Comparison of ENCODE assay signal across 8 cellular contexts in genomic region chr6:43634702-43635303, GRCh38. TPM values are rescaled to one million over a fixed set of nuclear protein-coding genes. Genes with fewer than 3 reads are reported as not detected.
DNase-seq lines count a peak whose midpoint lies in the region; ATAC-seq and TF ChIP-seq lines count a peak whose summit lies in the region.

No MANE protein-coding gene starts in this region.

- H3K27ac ChIP-seq in sigmoid colon: peak overlapping the region; percentile 81 to 88 (median 87)

- peak overlapping the region; percentile 98 to 99 for H3K4me3 Mint-ChIP-seq in effector memory CD8-positive, alpha-beta T cell

- peaks cover 39 to 41% of the 10 kb centered on the region in 2 donors for H3K4me1 Mint-ChIP-seq in effector memory CD8-positive, alpha-beta T cell (ENCODE audit: low read depth in 2 of 2)

- DNase-seq in NCI-H1092 treated with DMSO at 0.1 percent for 48 hours (lab: John Stamatoyannopoulos, UW) (peak; percentile 16), NCI-H1092 (lab: John Stamatoyannopoulos, UW) (no peak), NCI-H82 (lab: John Stamatoyannopoulos, UW) (peak; percentile 99), sigmoid colon (no peak), middle frontal gyrus (ENCODE audit: extremely low spot score, low spot score) (no peak), islet precursor cell (no peak)
- DNase-seq in effector memory CD8-positive, alpha-beta T cell: no peak

- no peak for ATAC-seq in effector memory CD8-positive, alpha-beta T cell (replicated peaks)
- no peak for ATAC-seq in HG03520 (IDR thresholded peaks at IDR 0.05; ENCODE audit: unreplicated experiment)

- WGBS in sigmoid colon, 2 donors: 72 to 84% methylated on average over 9 of the region's 9 CpGs

- no peak overlapping the region for H3K4me3 ChIP-seq in sigmoid colon

- no peaks in the 10 kb centered on the region for H3K9me3 ChIP-seq in sigmoid colon

- TF ChIP-seq CTCF in sigmoid colon (IDR thresholded peaks at IDR 0.05): no peak

- intact Hi-C loops in sigmoid colon (cut with DNase I): no loop called here

- no peak for TF ChIP-seq EP300 in sigmoid colon (IDR thresholded peaks at IDR 0.05)

- H3K4me1 ChIP-seq in sigmoid colon: peaks cover 0 to 46% (median 43%) of the 10 kb centered on the region in 4 donors

- peaks cover 0 to 21% (median 10%) of the 10 kb centered on the region in 4 donors for H3K36me3 ChIP-seq in sigmoid colon

- H3K27me3 ChIP-seq in sigmoid colon: no peaks in the 10 kb centered on the region

- H3K36me3 Mint-ChIP-seq in effector memory CD8-positive, alpha-beta T cell (ENCODE audit: insufficient read depth): peaks cover 44% of the 10 kb centered on the region

- H3K27ac Mint-ChIP-seq in effector memory CD8-positive, alpha-beta T cell: peak overlapping the region; percentile 97 to 98

- no peaks in the 10 kb centered on the region for H3K9me3 Mint-ChIP-seq in effector memory CD8-positive, alpha-beta T cell

- TF ChIP-seq POLR2A in sigmoid colon (IDR thresholded peaks at IDR 0.05): no peak

- H3K27me3 Mint-ChIP-seq in effector memory CD8-positive, alpha-beta T cell: no peaks in the 10 kb centered on the region

RNA-seq across cellular contexts. Expression of gene MAD2L1BP, which starts 0.8 kb away (rescaled TPM):
- 10 to 100 TPM; 13.0 to 32.3 (median 29.8) TPM for total RNA-seq in sigmoid colon
- 10 to 100 TPM; 41.9 to 68.7 (median 49.2) TPM for polyA plus RNA-seq in sigmoid colon

RNA-seq across cellular contexts. Expression of gene GTPBP2, which starts 5.7 kb away (rescaled TPM):
- 10 to 100 TPM; 26.8 to 36.6 (median 32.5) TPM for total RNA-seq in sigmoid colon
- polyA plus RNA-seq in sigmoid colon: 10 to 100 TPM; 44.4 to 71.0 (median 70.5) TPM

RNA-seq across cellular contexts. Expression of gene RSPH9, which starts 10.0 kb away (rescaled TPM):
- total RNA-seq in sigmoid colon: under 1 TPM in 3 of 4 donors, not detected in 1; under 0.01 to 0.68 (median 0.16) TPM
- polyA plus RNA-seq in sigmoid colon: under 1 TPM; 0.25 to 0.60 (median 0.46) TPM

RNA-seq across cellular contexts. Expression of gene MRPS18A, which starts 52.8 kb away (rescaled TPM):
- total RNA-seq in sigmoid colon: 10 to 100 TPM; 28.8 to 43.9 (median 34.1) TPM
- 10 to 100 TPM; 72.1 to 93.2 (median 90.2) TPM for polyA plus RNA-seq in sigmoid colon

RNA-seq across cellular contexts. Expression of gene POLH, which starts 58.8 kb away (rescaled TPM):
- 1 to 10 TPM; 4.9 to 7.8 (median 6.3) TPM for total RNA-seq in sigmoid colon
- 1 to 10 TPM; 1.8 to 6.5 (median 3.0) TPM for polyA plus RNA-seq in sigmoid colon

Comparison
In these comparisons a context has a peak if more than half of its experiments do, and no peak if none do; other contexts are left out.
1. DNase-seq: peak in NCI-H1092 treated with DMSO at 0.1 percent for 48 hours (single experiment) and NCI-H82 (single experiment); none in NCI-H1092 (single experiment), effector memory CD8-positive, alpha-beta T cell (0 of 3), sigmoid colon (single experiment), middle frontal gyrus (single experiment) and islet precursor cell (single experiment).